9 cellular contexts compared by ENCODE assay signal in the genomic region with DNA sequence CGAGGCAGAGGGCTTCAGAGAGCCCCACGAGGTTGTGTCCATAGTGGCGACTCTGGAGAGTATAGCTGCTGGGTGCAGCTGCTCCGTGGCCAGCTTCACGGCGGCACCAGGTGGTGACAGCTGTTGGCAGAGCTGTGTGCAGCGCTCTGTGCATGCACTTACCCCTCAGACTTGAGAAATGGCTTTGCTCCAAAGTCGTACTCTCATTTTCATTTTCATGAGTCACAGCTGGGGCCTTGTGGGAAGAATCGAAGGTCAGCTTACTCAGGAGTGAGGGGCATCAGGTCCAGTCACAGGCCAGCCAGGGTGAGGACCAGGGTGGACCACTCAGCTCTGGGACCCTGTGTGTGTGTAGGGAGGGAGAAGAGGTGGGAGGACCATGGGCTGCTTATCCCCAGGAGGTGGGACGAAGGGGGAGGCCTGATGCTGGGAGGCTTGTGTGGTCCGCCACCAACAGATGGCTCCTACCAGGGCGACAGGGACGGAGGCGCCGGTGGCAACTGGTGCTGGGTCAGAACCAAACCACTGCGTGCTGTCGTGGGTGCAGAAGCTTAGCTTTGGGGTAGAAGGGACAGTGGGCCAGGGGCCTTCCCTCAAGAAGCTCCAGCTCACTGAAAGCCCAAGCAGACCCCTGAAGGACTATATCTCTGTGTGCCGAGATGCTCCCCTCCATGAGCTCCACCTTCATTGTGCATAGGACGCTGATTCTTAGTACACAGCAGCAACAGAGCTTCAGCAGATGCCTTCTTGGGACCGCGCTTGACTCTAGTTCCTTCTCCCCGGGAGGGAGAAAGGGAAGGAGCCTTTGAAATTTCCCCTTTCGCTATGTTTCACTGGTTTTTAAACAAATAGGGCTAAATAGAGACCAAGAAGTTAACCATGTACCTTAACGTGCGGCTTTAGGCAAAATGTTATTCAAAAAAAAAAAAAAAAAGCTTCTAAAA.
A peak's percentile ranks its signal among the peaks of the same experiment; 100 is the strongest.
DNase-seq lines count a peak whose midpoint lies in the region; ATAC-seq, FAIRE-seq and TF ChIP-seq lines count a peak whose summit lies in the region.
"Had no signal": no experiment of that assay in that cellular context is flagged by ENCODE, and none has a peak within 500 bp of the region (broad histone marks: within the 10 kb centered on the region; RNA-seq: fewer than 3 reads in every experiment).

No MANE protein-coding gene starts in this region.

- no peaks in the 10 kb centered on the region for H3K36me3 ChIP-seq in pancreas
- H3K36me3 ChIP-seq: SJSA1 had no signal

- no peaks in the 10 kb centered on the region for H3K9me3 ChIP-seq in pancreas
- H3K9me3 ChIP-seq: SJSA1 had no signal

- POLR2A ChIA-PET in HEK293T (lab: Yijun Ruan, JAX) = no interaction called here

- no peak overlapping the region for H3K4me3 ChIP-seq in astrocyte of the spinal cord (ENCODE audit: low read depth, low read length)
- no peak overlapping the region for H3K4me3 ChIP-seq in pancreas
- H3K4me3 ChIP-seq: SJSA1 had no signal

- WGBS in pancreas, 2 donors = 78 to 82% methylated on average over 25 of the region's 25 CpGs

- H3K4me1 ChIP-seq in pancreas = no peaks in the 10 kb centered on the region
- H3K4me1 ChIP-seq: SJSA1 had no signal

- TF ChIP-seq CTCF in astrocyte of the spinal cord (IDR thresholded peaks at IDR 0.05; ENCODE audit: low read depth, low read length) = no peak
- TF ChIP-seq CTCF in pancreas (IDR thresholded peaks at IDR 0.05) = no peak

- intact Hi-C loops in pancreas (cut with DNase I) = no loop called here

- DNase-seq in GM12891 (ENCODE audit: insufficient read length, low spot score) (no peak), astrocyte of the spinal cord (ENCODE audit: low read depth, low spot score) (peak; percentile 25), pancreas (no peak), HUDEP-2 (lab: John Stamatoyannopoulos, UW; ENCODE audit: unreplicated experiment in 76 of 76) (no peak), HEK293T (ENCODE audit: extremely low spot score) (no peak)
- no peak for DNase-seq in NK-92 treated with Interleukin-12 subunit alpha and Interleukin-12 subunit beta, amount 100 ng/mL, for 24 hours (lab: John Stamatoyannopoulos, UW)

- no peaks in the 10 kb centered on the region for H3K27me3 ChIP-seq in pancreas
- H3K27me3 ChIP-seq: SJSA1 had no signal

- in situ Hi-C loops in astrocyte of the spinal cord (cut with HindIII; ENCODE audit: low sequenced_read_pairs) = no loop called here

- H3K27ac ChIP-seq in pancreas = no peak overlapping the region
- H3K27ac ChIP-seq: SJSA1 had no signal

- ATAC-seq in GM19467 (IDR thresholded peaks at IDR 0.05; ENCODE audit: unreplicated experiment) (peak; percentile 65), HG03442 (IDR thresholded peaks at IDR 0.05; ENCODE audit: unreplicated experiment) (peak; percentile 41), pancreas (peak in 3 of 4 donors; percentile 59 to 70 (median 61))

- peak; percentile 63; the same call in 1 of the 2 replicates for TF ChIP-seq POLR2A in GM12891 (IDR thresholded peaks at IDR 0.05; ENCODE audit: low read depth, low read length)

- peak; percentile 98 for FAIRE-seq in GM12891 (lab: Jason Lieb, UNC)
- no peak for FAIRE-seq in pancreas (lab: Jason Lieb, UNC)

- CTCF ChIA-PET in HEK293T (lab: Yijun Ruan, JAX) = no interaction called here

TF ChIP-seq in GM12891, 5 proteins besides CTCF, POLR2A, EP300 and RAD21:
- 0 out of 2 replicates have a peak, but pooled peaks have one; percentile 12 for TF ChIP-seq POU2F2 (IDR thresholded peaks at IDR 0.05; ENCODE audit: low read depth, low read length)
- no peak for TF ChIP-seq PAX5 (IDR thresholded peaks at IDR 0.05; ENCODE audit: insufficient read depth, low read length, severe bottlenecking)
- peak; percentile 80 for TF ChIP-seq POLR2AphosphoS5 (IDR thresholded peaks at IDR 0.05; ENCODE audit: low read depth, low read length)
- TF ChIP-seq SPI1 (IDR thresholded peaks at IDR 0.05; ENCODE audit: low read depth, low read length) = no peak
- peak; percentile 35; the same call in 1 of the 2 replicates for TF ChIP-seq TAF1 (IDR thresholded peaks at IDR 0.05; ENCODE audit: low read depth, low read length)
TF ChIP-seq in GM12891: peak in this region for 3.

TF ChIP-seq in HEK293T, 16 proteins besides CTCF, POLR2A, EP300 and RAD21:
- TF ChIP-seq CTBP1 (IDR thresholded peaks at IDR 0.05; ENCODE audit: borderline replicate concordance) (no peak), FOXK2 (IDR thresholded peaks at IDR 0.05) (no peak), HDGF (IDR thresholded peaks at IDR 0.05; ENCODE audit: borderline replicate concordance) (no peak), FOXA1 (IDR thresholded peaks at IDR 0.05) (no peak), SUZ12 (IDR thresholded peaks at IDR 0.05) (no peak), L3MBTL2 (conservative IDR thresholded peaks at IDR 0.05) (no peak), BHLHE40 (IDR thresholded peaks at IDR 0.05; ENCODE audit: borderline replicate concordance) (no peak), TARDBP (IDR thresholded peaks at IDR 0.05) (no peak)
